ENCODE assay signal across 8 cellular contexts in the genomic region with DNA sequence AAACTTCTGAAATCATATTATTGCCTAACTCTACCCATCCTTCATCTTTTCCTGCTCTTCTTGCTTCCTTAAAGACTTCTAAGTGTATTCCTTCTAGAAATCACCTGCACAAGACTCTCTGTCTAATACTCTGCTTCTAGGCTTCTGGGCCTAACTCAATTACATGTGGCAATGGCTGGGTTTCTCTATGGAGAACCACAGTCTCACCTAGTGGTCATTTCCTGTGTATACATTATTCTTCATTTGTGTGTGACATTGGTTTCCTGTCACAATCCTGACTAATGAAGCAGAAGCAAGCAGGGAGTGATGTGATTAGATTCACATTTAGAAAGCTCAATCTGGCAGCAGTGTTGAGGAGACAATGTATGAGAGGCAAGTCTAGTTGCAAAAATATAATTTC. TPM values are rescaled to one million over a fixed set of nuclear protein-coding genes. Genes with fewer than 3 reads are reported as not detected.
DNase-seq lines count a peak whose midpoint lies in the region; ATAC-seq and TF ChIP-seq lines count a peak whose summit lies in the region.

No MANE protein-coding gene starts in this region.

- H3K36me3 ChIP-seq in GM06990 (ENCODE audit: control insufficient read depth, insufficient read depth, low read length) (no peaks in the 10 kb centered on the region), hepatocyte (replicated peaks; ENCODE audit: insufficient read depth, low read depth) (no peaks in the 10 kb centered on the region), gastroesophageal sphincter (no peaks in the 10 kb centered on the region)

- ATAC-seq in GM21723 (IDR thresholded peaks at IDR 0.05; ENCODE audit: unreplicated experiment) (peak; percentile 81), sciatic nerve (no peak), gastroesophageal sphincter (no peak)

- TF ChIP-seq POLR2A in gastroesophageal sphincter (IDR thresholded peaks at IDR 0.05), result no peak

- H3K27me3 ChIP-seq in GM06990 (replicated peaks; ENCODE audit: control insufficient read depth, insufficient read depth, low read length), result no peaks in the 10 kb centered on the region
- H3K27me3 ChIP-seq in hepatocyte, result no peaks in the 10 kb centered on the region
- no peaks in the 10 kb centered on the region for H3K27me3 ChIP-seq in gastroesophageal sphincter

- H4K20me1 ChIP-seq in hepatocyte (ENCODE audit: insufficient read depth, poor library complexity, severe bottlenecking), result no peaks in the 10 kb centered on the region

- no peak for TF ChIP-seq EP300 in gastroesophageal sphincter (IDR thresholded peaks at IDR 0.05)

- peak; percentile 32 for TF ChIP-seq CTCF in GM06990 (IDR thresholded peaks at IDR 0.05; ENCODE audit: insufficient read depth, low read length, poor library complexity, severe bottlenecking)
- peak; percentile 10 for TF ChIP-seq CTCF in hepatocyte (IDR thresholded peaks at IDR 0.05; ENCODE audit: poor library complexity)
- no peak for TF ChIP-seq CTCF in gastroesophageal sphincter (IDR thresholded peaks at IDR 0.05)

- H3K4me2 ChIP-seq in hepatocyte, result no peak overlapping the region

- no peak overlapping the region for H3K4me3 ChIP-seq in GM06990 (replicated peaks; ENCODE audit: low read depth, low read length)
- no peak overlapping the region for H3K4me3 ChIP-seq in hepatocyte
- H3K4me3 ChIP-seq in gastroesophageal sphincter, result no peak overlapping the region

- H2AFZ ChIP-seq in hepatocyte, result no peak overlapping the region

- peak; percentile 56 for DNase-seq in GM06990 (ENCODE audit: extremely low read depth, insufficient read length)
- DNase-seq in NCI-H774 (lab: John Stamatoyannopoulos, UW), result peak; percentile 20
- no peak for DNase-seq in hepatocyte (ENCODE audit: low spot score)
- DNase-seq in sciatic nerve (ENCODE audit: low spot score), result no peak
- DNase-seq in NCI-H345 treated with DMSO at 0.1 percent for 48 hours (lab: John Stamatoyannopoulos, UW; ENCODE audit: unreplicated experiment), result no peak
- no peak for DNase-seq in pons (ENCODE audit: low spot score)

- H3K9me2 ChIP-seq in hepatocyte (replicated peaks; ENCODE audit: insufficient read depth), result no peaks in the 10 kb centered on the region

- H3K4me1 ChIP-seq in hepatocyte (ENCODE audit: insufficient read depth) (peaks cover 11% of the 10 kb centered on the region), gastroesophageal sphincter (peaks cover 0 to 8% (median 0%) of the 10 kb centered on the region in 3 donors)

- H3K79me2 ChIP-seq in hepatocyte, result no peaks in the 10 kb centered on the region

- H3K9me3 ChIP-seq in hepatocyte (ENCODE audit: low read depth) (no peaks in the 10 kb centered on the region), gastroesophageal sphincter (no peaks in the 10 kb centered on the region)

- intact Hi-C loops in sciatic nerve (cut with DNase I), result no loop called here

- peak overlapping the region; percentile 10 for H3K27ac ChIP-seq in hepatocyte
- no peak overlapping the region for H3K27ac ChIP-seq in gastroesophageal sphincter

RNA-seq across cellular contexts. Expression of a gene that starts 16.9 kb away (rescaled TPM):
- total RNA-seq in hepatocyte (106 and 123 TPM in 2 replicates), sciatic nerve (130 TPM), gastroesophageal sphincter (1 to 10 TPM in 2 of 4 donors, under 1 TPM in 2; 0.50 to 5.3 (median 1.8) TPM)
- polyA plus RNA-seq in hepatocyte, result 45.3 and 46.9 TPM in 2 replicates

RNA-seq across cellular contexts. Expression of a gene that starts 48.8 kb away (rescaled TPM):
- total RNA-seq in hepatocyte (0.77 and 1.3 TPM in 2 replicates), sciatic nerve (0.53 TPM), gastroesophageal sphincter (not detected)
- polyA plus RNA-seq in hepatocyte, result 0.39 and 1.2 TPM in 2 replicates

Comparison
In these comparisons a context has a peak if more than half of its experiments do, and no peak if none do; other contexts are left out.
1. DNase-seq: peak in GM06990 (single experiment) and NCI-H774 (single experiment); none in hepatocyte (single experiment), sciatic nerve (single experiment), NCI-H345 treated with DMSO at 0.1 percent for 48 hours (single experiment) and pons (single experiment).
2. CTCF ChIP-seq: peak in GM06990 (single experiment) and hepatocyte (single experiment); none in gastroesophageal sphincter (0 of 4).
3. RNA of a gene that starts 16.9 kb away (total RNA-seq): 130 TPM in sciatic nerve (single experiment) and 106 to 123 TPM in hepatocyte; 0.50 to 5.3 TPM in gastroesophageal sphincter; every median in the first group is over 10 times any median in the second.